Comparison of ENCODE assay signal across 12 cellular contexts in genomic region chr14:93548102-93548843, GRCh38.
A peak's percentile ranks its signal among the peaks of the same experiment; 100 is the strongest.
DNase-seq lines count a peak whose midpoint lies in the region; ATAC-seq and FAIRE-seq lines count a peak whose summit lies in the region.
"Had no signal": no experiment of that assay in that cellular context is flagged by ENCODE, and none has a peak within 500 bp of the region (broad histone marks: within the 10 kb centered on the region; RNA-seq: fewer than 3 reads in every experiment).

No MANE protein-coding gene starts in this region.

- H3K36me3 Mint-ChIP-seq in memory B cell, result no peaks in the 10 kb centered on the region
- H3K36me3 Mint-ChIP-seq in activated naive CD4-positive, alpha-beta T cell treated with anti-CD3 and anti-CD28 coated beads, Interleukin-2, amount 10 ng/mL, durations not matched to agents 7 days and 5 days, result no peaks in the 10 kb centered on the region
- no peaks in the 10 kb centered on the region for H3K36me3 Mint-ChIP-seq in activated CD4-positive, alpha-beta memory T cell treated with anti-CD3 and anti-CD28 coated beads, Interleukin-2, amount 10 ng/mL, durations not matched to agents 7 days and 5 days (ENCODE audit: low read depth)
- H3K36me3 Mint-ChIP-seq: CD8-positive, alpha-beta memory T cell had no signal

- H3K4me3 Mint-ChIP-seq in memory B cell, result no peak overlapping the region
- H3K4me3 Mint-ChIP-seq in activated naive CD4-positive, alpha-beta T cell treated with anti-CD3 and anti-CD28 coated beads, Interleukin-2, amount 10 ng/mL, durations not matched to agents 7 days and 5 days, result no peak overlapping the region
- H3K4me3 Mint-ChIP-seq in activated CD4-positive, alpha-beta memory T cell treated with anti-CD3 and anti-CD28 coated beads, Interleukin-2, amount 10 ng/mL, durations not matched to agents 7 days and 5 days, result no peak overlapping the region
- H3K4me3 Mint-ChIP-seq: CD8-positive, alpha-beta memory T cell had no signal

- DNase-seq in memory B cell (ENCODE audit: low spot score in 2 of 2), result no peak
- no peak for DNase-seq in activated naive CD4-positive, alpha-beta T cell treated with anti-CD3 and anti-CD28 coated beads, Interleukin-2, amount 10 ng/mL, durations not matched to agents 7 days and 5 days
- DNase-seq in activated CD4-positive, alpha-beta memory T cell treated with anti-CD3 and anti-CD28 coated beads, Interleukin-2, amount 10 ng/mL, durations not matched to agents 7 days and 5 days, result no peak
- DNase-seq in frontal cortex (ENCODE audit: low spot score in 2 of 2), result no peak
- DNase-seq in NCI-H128 (lab: John Stamatoyannopoulos, UW; ENCODE audit: unreplicated experiment), result no peak
- DNase-seq: activated CD8-positive, alpha-beta memory T cell treated with anti-CD3 and anti-CD28 coated beads for 24 hours; CD8-positive, alpha-beta memory T cell; NCI-H1092; small intestine had no signal

- H3K9me3 Mint-ChIP-seq in memory B cell, result no peaks in the 10 kb centered on the region
- H3K9me3 Mint-ChIP-seq in activated naive CD4-positive, alpha-beta T cell treated with anti-CD3 and anti-CD28 coated beads, Interleukin-2, amount 10 ng/mL, durations not matched to agents 7 days and 5 days, result no peaks in the 10 kb centered on the region
- H3K9me3 Mint-ChIP-seq in activated CD4-positive, alpha-beta memory T cell treated with anti-CD3 and anti-CD28 coated beads, Interleukin-2, amount 10 ng/mL, durations not matched to agents 7 days and 5 days, result no peaks in the 10 kb centered on the region
- H3K9me3 Mint-ChIP-seq: CD8-positive, alpha-beta memory T cell had no signal

- FAIRE-seq in frontal cortex (lab: Jason Lieb, UNC), result no peak
- FAIRE-seq: small intestine had no signal

- CTCF ChIA-PET in activated naive CD4-positive, alpha-beta T cell treated with anti-CD3 and anti-CD28 coated beads, Interleukin-2, amount 10 ng/mL, durations not matched to agents 7 days and 5 days (lab: Charles Lee), result no interaction called here
- CTCF ChIA-PET in activated CD4-positive, alpha-beta memory T cell treated with anti-CD3 and anti-CD28 coated beads, Interleukin-2, amount 10 ng/mL, durations not matched to agents 7 days and 5 days (lab: Charles Lee), result no interaction called here

- peaks cover 3% of the 10 kb centered on the region for H3K4me1 Mint-ChIP-seq in memory B cell
- no peaks in the 10 kb centered on the region for H3K4me1 Mint-ChIP-seq in activated naive CD4-positive, alpha-beta T cell treated with anti-CD3 and anti-CD28 coated beads, Interleukin-2, amount 10 ng/mL, durations not matched to agents 7 days and 5 days
- H3K4me1 Mint-ChIP-seq in activated CD4-positive, alpha-beta memory T cell treated with anti-CD3 and anti-CD28 coated beads, Interleukin-2, amount 10 ng/mL, durations not matched to agents 7 days and 5 days, result no peaks in the 10 kb centered on the region
- H3K4me1 Mint-ChIP-seq: CD8-positive, alpha-beta memory T cell had no signal

- H3K27me3 Mint-ChIP-seq in memory B cell, result peaks cover 7% of the 10 kb centered on the region
- H3K27me3 Mint-ChIP-seq in activated naive CD4-positive, alpha-beta T cell treated with anti-CD3 and anti-CD28 coated beads, Interleukin-2, amount 10 ng/mL, durations not matched to agents 7 days and 5 days, result peaks cover 15% of the 10 kb centered on the region
- H3K27me3 Mint-ChIP-seq in activated CD4-positive, alpha-beta memory T cell treated with anti-CD3 and anti-CD28 coated beads, Interleukin-2, amount 10 ng/mL, durations not matched to agents 7 days and 5 days, result peaks cover 20% of the 10 kb centered on the region

- ATAC-seq in GM18873 (IDR thresholded peaks at IDR 0.05; ENCODE audit: low FRiP score, unreplicated experiment) (peak; percentile 63), HG02610 (IDR thresholded peaks at IDR 0.05; ENCODE audit: unreplicated experiment) (peak; percentile 81), HG03439 (IDR thresholded peaks at IDR 0.05; ENCODE audit: unreplicated experiment) (peak; percentile 71), memory B cell (ENCODE audit: low read depth) (peak; percentile 39)

- peak overlapping the region; percentile 30 for H3K27ac Mint-ChIP-seq in memory B cell
- H3K27ac Mint-ChIP-seq in activated naive CD4-positive, alpha-beta T cell treated with anti-CD3 and anti-CD28 coated beads, Interleukin-2, amount 10 ng/mL, durations not matched to agents 7 days and 5 days, result no peak overlapping the region
- H3K27ac Mint-ChIP-seq in activated CD4-positive, alpha-beta memory T cell treated with anti-CD3 and anti-CD28 coated beads, Interleukin-2, amount 10 ng/mL, durations not matched to agents 7 days and 5 days, result no peak overlapping the region
- H3K27ac Mint-ChIP-seq: CD8-positive, alpha-beta memory T cell had no signal

- POLR2A ChIA-PET in activated CD4-positive, alpha-beta memory T cell treated with anti-CD3 and anti-CD28 coated beads, Interleukin-2, amount 10 ng/mL, durations not matched to agents 7 days and 5 days (lab: Charles Lee), result no interaction called here
